ENCODE assay signal across 16 cellular contexts in genomic region chr3:10435850-10436249, GRCh38.
DNase-seq lines count a peak whose midpoint lies in the region; ATAC-seq, FAIRE-seq and TF ChIP-seq lines count a peak whose summit lies in the region.
"Had no signal": no experiment of that assay in that cellular context is flagged by ENCODE, and none has a peak within 500 bp of the region (broad histone marks: within the 10 kb centered on the region; RNA-seq: fewer than 3 reads in every experiment).

No MANE protein-coding gene starts in this region.

- CTCF ChIA-PET in GM12878 (lab: Yijun Ruan, JAX) = interaction anchor here (1.4 to 2.2 kb wide), 4 partner anchors 9 to 303 kb away, joined by 3 to 6 read pairs (median 4); no protein-coding TSS in a partner anchor
- CTCF ChIA-PET in T-cell (lab: Charles Lee) = interaction anchor here in 1 of 2 donors (0.9 kb wide), 1 partner anchor 303 kb away, joined by 4 read pairs; no protein-coding TSS in a partner anchor

- TF ChIP-seq EP300 in GM12878 (IDR thresholded peaks at IDR 0.05; ENCODE audit: borderline replicate concordance in 1 of 2, control insufficient read depth in 1 of 2, low read depth in 2 of 2, low read length in 2 of 2) = no peak

- H3K4me3 ChIP-seq in H7 (ENCODE audit: insufficient read depth, low read depth, low read length) (no peak overlapping the region), GM12878 (no peak overlapping the region)
- H3K4me3 ChIP-seq: GM23248 had no signal

- H3K36me3 Mint-ChIP-seq in T-cell = no peaks in the 10 kb centered on the region
- H3K36me3 Mint-ChIP-seq: CD14-positive monocyte; CD8-positive, alpha-beta memory T cell had no signal

- POLR2A ChIA-PET in GM12878 (lab: Charles Lee) = no interaction called here
- POLR2A ChIA-PET in T-cell (lab: Charles Lee) = no interaction called here

- no peak overlapping the region for H3K4me2 ChIP-seq in GM12878 (ENCODE audit: control insufficient read depth, insufficient read depth)

- 80% methylated on average over 3 of the region's 3 CpGs for WGBS in GM12878 (ENCODE audit: insufficient coverage, insufficient replicate concordance, low lambda C conversion rate, missing lambda C conversion rate)

- no peaks in the 10 kb centered on the region for H3K9me3 ChIP-seq in GM12878 (replicated peaks; ENCODE audit: control insufficient read depth, insufficient read depth, low read length)

- no peak for TF ChIP-seq CTCF in GM12878 (IDR thresholded peaks at IDR 0.05 in 2 of 3, conservative IDR thresholded peaks at IDR 0.05 in 1 of 3; ENCODE audit: control insufficient read depth in 2 of 3, extremely low read depth in 1 of 3, insufficient read depth in 1 of 3, low read depth in 3 of 3, low read length in 3 of 3)

- DNase-seq in H7 = peak; percentile 63
- DNase-seq in GM12878 (ENCODE audit: low read depth, low spot score) = no peak
- peak; percentile 36 for DNase-seq in iPS-NIHi7 (ENCODE audit: extremely low spot score)
- DNase-seq in GM03348 (ENCODE audit: low spot score) = no peak
- DNase-seq in T-cell = no peak
- DNase-seq in NK-92 (lab: John Stamatoyannopoulos, UW; ENCODE audit: unreplicated experiment) = no peak
- no peak for DNase-seq in activated T-cell treated with anti-CD3 and anti-CD28 coated beads for 4 hours
- DNase-seq: CD8-positive, alpha-beta memory T cell; DMS53; GF-D8; GM23248; H9 had no signal

- H3K9ac ChIP-seq in GM12878 (ENCODE audit: control insufficient read depth, insufficient read depth, low read length) = no peak overlapping the region
- H3K9ac ChIP-seq: GM23248 had no signal

- RAD21 ChIA-PET in GM12878 (lab: Charles Lee; ENCODE audit: unreplicated experiment) = no interaction called here

- no peaks in the 10 kb centered on the region for H3K9me3 Mint-ChIP-seq in T-cell
- H3K9me3 Mint-ChIP-seq: CD14-positive monocyte; CD8-positive, alpha-beta memory T cell; H9; IgD-negative memory B cell had no signal

- no peak overlapping the region for H3K27ac ChIP-seq in GM12878 (ENCODE audit: control insufficient read depth, insufficient read depth)
- H3K27ac ChIP-seq: GM23248 had no signal

- no peak for TF ChIP-seq POLR2A in GM12878 (IDR thresholded peaks at IDR 0.05; ENCODE audit: low read depth, low read length)

- intact Hi-C loops in GM12878 (cut with micrococcal nuclease; ENCODE audit: unreplicated experiment) = no loop called here

- H4K20me1 ChIP-seq in GM12878 (ENCODE audit: control insufficient read depth, insufficient read depth) = no peaks in the 10 kb centered on the region

- H3K4me3 Mint-ChIP-seq in T-cell = no peak overlapping the region
- H3K4me3 Mint-ChIP-seq: B cell, CD14-positive monocyte, H9, IgD-negative memory B cell had no signal

- H2AFZ ChIP-seq in GM12878 (ENCODE audit: control insufficient read depth, low read depth, low read length) = no peak overlapping the region
- H2AFZ ChIP-seq: GM23248 had no signal

- no peak for TF ChIP-seq RAD21 in GM12878 (IDR thresholded peaks at IDR 0.05; ENCODE audit: insufficient read depth, low read depth, low read length)

- H3K4me1 ChIP-seq in GM12878 (ENCODE audit: control insufficient read depth, insufficient read depth, low read length) = peaks cover 8% of the 10 kb centered on the region

- in situ Hi-C loops in GM12878 (cut with MboI) = no loop called here

- H3K79me2 ChIP-seq in GM12878 (ENCODE audit: control insufficient read depth, insufficient read depth, low read length) = no peaks in the 10 kb centered on the region

- SMC1A ChIA-PET in GM12878 (lab: Charles Lee; ENCODE audit: uncharacterized antibody, unreplicated experiment) = interaction anchor here (0.9 kb wide), 1 partner anchor 11 kb away, joined by 3 read pairs; no protein-coding TSS in a partner anchor

- no peak overlapping the region for H3K27ac Mint-ChIP-seq in T-cell
- H3K27ac Mint-ChIP-seq: CD14-positive monocyte, H9, IgD-negative memory B cell had no signal

- H3K27me3 ChIP-seq in H7 (ENCODE audit: control insufficient read depth, insufficient read depth, low read length) (no peaks in the 10 kb centered on the region), GM12878 (replicated peaks in 1 of 2; ENCODE audit: control insufficient read depth in 2 of 2, insufficient read depth in 2 of 2, low read length in 1 of 2) (no peaks in the 10 kb centered on the region)

- no peak for ATAC-seq in GM12878
- no peak for ATAC-seq in T-cell (replicated peaks in 1 of 4)

- H3K27me3 Mint-ChIP-seq in T-cell = no peaks in the 10 kb centered on the region
- H3K27me3 Mint-ChIP-seq: B cell; CD8-positive, alpha-beta memory T cell; IgD-negative memory B cell had no signal

- peaks cover 32 to 36% (median 36%) of the 10 kb centered on the region in 3 donors for H3K4me1 Mint-ChIP-seq in T-cell
- H3K4me1 Mint-ChIP-seq: CD14-positive monocyte had no signal

- no peak for FAIRE-seq in GM12878 (lab: Jason Lieb, UNC)
- FAIRE-seq: A204.1 had no signal

- no TSS peak for BruUV-seq in GM12878 (replicated peaks; lab: Mats Ljungman, UMichigan)

- H3K36me3 ChIP-seq in H7 (replicated peaks; ENCODE audit: control insufficient read depth, insufficient read depth, low read length) (no peaks in the 10 kb centered on the region), GM12878 (ENCODE audit: control insufficient read depth in 2 of 2, insufficient read depth in 2 of 2, low read length in 1 of 2) (no peaks in the 10 kb centered on the region)

TF ChIP-seq in GM12878, 131 proteins besides CTCF, POLR2A, EP300 and RAD21:
- no peak for TF ChIP-seq RB1 (IDR thresholded peaks at IDR 0.05; ENCODE audit: borderline replicate concordance)
- TF ChIP-seq USF1 (IDR thresholded peaks at IDR 0.05; ENCODE audit: borderline replicate concordance, extremely low read length, insufficient read depth, low read depth, low read length) = peak; percentile 22
TF ChIP-seq in GM12878: peak in this region for 1.

Comparison
In these comparisons a context has a peak if more than half of its experiments do, and no peak if none do; other contexts are left out.
1. DNase-seq: peak in H7 (single experiment) and iPS-NIHi7 (single experiment); none in GM12878 (single experiment), GM03348 (single experiment), T-cell (0 of 34), NK-92 (single experiment) and activated T-cell treated with anti-CD3 and anti-CD28 coated beads for 4 hours (single experiment).